17 cellular contexts compared by ENCODE assay signal in the genomic region with DNA sequence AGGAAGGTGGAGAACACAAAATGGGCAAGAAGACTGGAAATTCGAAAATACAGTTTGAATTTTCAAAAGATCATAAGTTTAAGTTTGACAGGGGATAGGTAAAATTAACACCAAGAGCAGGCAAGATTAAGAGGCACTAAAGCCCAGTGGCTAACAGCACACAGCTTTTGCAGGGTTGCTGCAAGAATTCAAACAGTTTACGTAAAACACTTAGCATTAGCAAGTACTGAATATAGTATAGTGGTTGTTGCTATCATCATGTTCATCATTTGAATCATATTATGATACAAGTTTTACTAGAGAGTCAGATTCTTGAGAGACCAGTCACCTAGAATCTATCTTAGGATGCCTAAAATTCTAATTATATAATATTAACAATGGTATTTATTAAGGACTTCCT.
DNase-seq lines count a peak whose midpoint lies in the region; ATAC-seq and TF ChIP-seq lines count a peak whose summit lies in the region.
"Had no signal": no experiment of that assay in that cellular context is flagged by ENCODE, and none has a peak within 500 bp of the region (broad histone marks: within the 10 kb centered on the region; RNA-seq: fewer than 3 reads in every experiment).

No MANE protein-coding gene starts in this region.

- WGBS in trophoblast cell (ENCODE audit: extremely low coverage, insufficient coverage, insufficient read length) = no CpG with 5 or more reads among the region's 2 CpGs
- WGBS in heart left ventricle, 4 donors = 67 to 80% (median 79%) methylated on average over 2 of the region's 2 CpGs

- peak overlapping the region; percentile 46 for H3K27ac Mint-ChIP-seq in Caco-2 (ENCODE audit: unreplicated experiment)
- H3K27ac Mint-ChIP-seq: B cell; CD4-positive, alpha-beta T cell; HFFc6 had no signal

- BruUV-seq in Caco-2 (replicated peaks; lab: Mats Ljungman, UMichigan) = no TSS peak

- H3K36me3 ChIP-seq in Caco-2 (ENCODE audit: control insufficient read depth, insufficient read depth, low read length) (no peaks in the 10 kb centered on the region), RWPE2 (ENCODE audit: low read depth) (no peaks in the 10 kb centered on the region; the same call in 1 of the 2 replicates), trophoblast cell (ENCODE audit: control insufficient read depth in 1 of 2, insufficient read depth in 2 of 2, low read length in 2 of 2) (no peaks in the 10 kb centered on the region), heart left ventricle (no peaks in the 10 kb centered on the region), uterus (no peaks in the 10 kb centered on the region)

- H3K9me3 Mint-ChIP-seq in Caco-2 (ENCODE audit: unreplicated experiment) = no peaks in the 10 kb centered on the region
- H3K9me3 Mint-ChIP-seq: CD4-positive, alpha-beta T cell; HFFc6 had no signal

- H3K9ac ChIP-seq in trophoblast cell (ENCODE audit: low read length) = no peak overlapping the region

- no peak overlapping the region for H4K12ac ChIP-seq in trophoblast cell (ENCODE audit: low read depth, low read length)

- peaks cover 7% of the 10 kb centered on the region for H3K4me1 Mint-ChIP-seq in Caco-2 (ENCODE audit: low read depth, unreplicated experiment)

- H3K9me3 ChIP-seq in Caco-2 (no peaks in the 10 kb centered on the region), RWPE2 (ENCODE audit: severe bottlenecking) (no peaks in the 10 kb centered on the region), trophoblast cell (ENCODE audit: insufficient read depth, low read depth, low read length) (no peaks in the 10 kb centered on the region), heart left ventricle (no peaks in the 10 kb centered on the region), uterus (no peaks in the 10 kb centered on the region)

- no peak for ATAC-seq in RWPE2 (ENCODE audit: low read depth)
- ATAC-seq in foreskin keratinocyte = peak; percentile 17
- ATAC-seq in heart left ventricle = no peak
- ATAC-seq: HepG2 had no signal

- no peak overlapping the region for H4K91ac ChIP-seq in trophoblast cell (ENCODE audit: low read depth, low read length)

- H3K27ac ChIP-seq in RWPE2 (ENCODE audit: poor library complexity, severe bottlenecking) (peak overlapping the region; percentile 92), foreskin keratinocyte (no peak overlapping the region), trophoblast cell (ENCODE audit: low read depth, low read length) (no peak overlapping the region), heart left ventricle (no peak overlapping the region), uterus (no peak overlapping the region)

- no peak for DNase-seq in Caco-2
- no peak for DNase-seq in RWPE2 (ENCODE audit: low spot score)
- DNase-seq in foreskin keratinocyte = no peak
- DNase-seq in trophoblast cell = peak; percentile 55 to 80
- DNase-seq in DMS 273 (lab: John Stamatoyannopoulos, UW; ENCODE audit: unreplicated experiment) = no peak
- DNase-seq in heart left ventricle = no peak
- DNase-seq in iPS-NIHi11 (ENCODE audit: low spot score) = no peak
- no peak for DNase-seq in uterus
- DNase-seq: C1 segment of cervical spinal cord; CD4-positive, alpha-beta T cell; DMS153; DND-41; GF-D8; HCEC 1CT; HFFc6 had no signal

- H3K36me3 Mint-ChIP-seq in Caco-2 (ENCODE audit: insufficient read depth, unreplicated experiment) = no peaks in the 10 kb centered on the region

- H3K23ac ChIP-seq in trophoblast cell (ENCODE audit: low read length) = no peak overlapping the region

- H3K27me3 Mint-ChIP-seq in Caco-2 (ENCODE audit: insufficient read depth, unreplicated experiment) = no peaks in the 10 kb centered on the region
- H3K27me3 Mint-ChIP-seq: B cell; CD4-positive, alpha-beta T cell had no signal

- H3K4me3 Mint-ChIP-seq in Caco-2 (ENCODE audit: unreplicated experiment) = no peak overlapping the region
- H3K4me3 Mint-ChIP-seq: B cell; CD4-positive, alpha-beta T cell; HFFc6 had no signal

- POLR2A ChIA-PET in Caco-2 (lab: Charles Lee) = no interaction called here

- no peak overlapping the region for H2BK120ac ChIP-seq in trophoblast cell (ENCODE audit: insufficient read depth, low read length, poor library complexity)

- H2AK5ac ChIP-seq in trophoblast cell (ENCODE audit: low read length) = no peak overlapping the region

- no peak overlapping the region for H3K14ac ChIP-seq in trophoblast cell (ENCODE audit: low read length)

- TF ChIP-seq POLR2A in heart left ventricle (IDR thresholded peaks at IDR 0.05) (no peak), uterus (IDR thresholded peaks at IDR 0.05) (no peak)

- H3K79me1 ChIP-seq in trophoblast cell (ENCODE audit: low read length) = peaks cover 2% of the 10 kb centered on the region

- H2AFZ ChIP-seq in trophoblast cell (ENCODE audit: insufficient read depth, low read length, poor library complexity) = no peak overlapping the region

- peaks cover 2% of the 10 kb centered on the region for H3K79me2 ChIP-seq in trophoblast cell (ENCODE audit: control insufficient read depth, insufficient read depth, low read length, poor library complexity)

- H4K8ac ChIP-seq in trophoblast cell (ENCODE audit: low read depth, low read length) = no peak overlapping the region

- TF ChIP-seq CTCF in Caco-2 (IDR thresholded peaks at IDR 0.05; ENCODE audit: insufficient read depth in 1 of 2, low read depth in 1 of 2, low read length in 1 of 2, severe bottlenecking in 1 of 2, unreplicated experiment in 1 of 2) (no peak), RWPE2 (IDR thresholded peaks at IDR 0.05; ENCODE audit: poor library complexity, severe bottlenecking) (no peak), foreskin keratinocyte (conservative IDR thresholded peaks at IDR 0.05) (no peak), heart left ventricle (IDR thresholded peaks at IDR 0.05) (no peak), uterus (IDR thresholded peaks at IDR 0.05) (no peak)

- no peaks in the 10 kb centered on the region for H3K27me3 ChIP-seq in Caco-2 (replicated peaks; ENCODE audit: control insufficient read depth, insufficient read depth, low read length)
- no peaks in the 10 kb centered on the region for H3K27me3 ChIP-seq in RWPE2 (ENCODE audit: insufficient read depth, poor library complexity, severe bottlenecking)
- no peaks in the 10 kb centered on the region for H3K27me3 ChIP-seq in foreskin keratinocyte
- no peaks in the 10 kb centered on the region for H3K27me3 ChIP-seq in trophoblast cell (ENCODE audit: insufficient read depth, low read length)
- no peaks in the 10 kb centered on the region for H3K27me3 ChIP-seq in heart left ventricle
- no peaks in the 10 kb centered on the region for H3K27me3 ChIP-seq in uterus

- H3K4ac ChIP-seq in trophoblast cell (ENCODE audit: low read depth, low read length) = no peak overlapping the region

- H3K4me1 ChIP-seq in Caco-2 (peaks cover 14% of the 10 kb centered on the region), RWPE2 (ENCODE audit: insufficient read depth, poor library complexity, severe bottlenecking) (peaks cover 42% of the 10 kb centered on the region), foreskin keratinocyte (peaks cover 35% of the 10 kb centered on the region), trophoblast cell (ENCODE audit: control insufficient read depth in 1 of 2, insufficient read depth in 2 of 2, low read length in 2 of 2) (peaks cover 4 to 7% of the 10 kb centered on the region in 2 experiments), heart left ventricle (peaks cover 0 to 21% (median 4%) of the 10 kb centered on the region in 12 donors), uterus (no peaks in the 10 kb centered on the region)

- H3K18ac ChIP-seq in trophoblast cell (ENCODE audit: low read length) = no peak overlapping the region

- H2BK12ac ChIP-seq in trophoblast cell (ENCODE audit: low read length) = no peak overlapping the region

- no peak overlapping the region for H3K4me3 ChIP-seq in Caco-2 (ENCODE audit: low read depth, low read length)
- H3K4me3 ChIP-seq in RWPE2 (ENCODE audit: severe bottlenecking) = no peak overlapping the region
- H3K4me3 ChIP-seq in trophoblast cell (ENCODE audit: low read depth, low read length) = no peak overlapping the region
- H3K4me3 ChIP-seq in heart left ventricle = no peak overlapping the region
- no peak overlapping the region for H3K4me3 ChIP-seq in uterus

- no peak overlapping the region for H2BK5ac ChIP-seq in trophoblast cell (ENCODE audit: low read depth, low read length, poor library complexity)

- intact Hi-C loops in Caco-2 (cut with micrococcal nuclease; ENCODE audit: unreplicated experiment) (no loop called here), heart left ventricle (cut with DNase I) (loop anchor here in 1 of 10 donors (10.0 kb wide), 1 partner anchor 48 kb away; no protein-coding TSS in a partner anchor), uterus (cut with DNase I; ENCODE audit: low total_unique reads) (no loop called here)

- CTCF ChIA-PET in Caco-2 (lab: Charles Lee) = no interaction called here

- no peak overlapping the region for H3K4me2 ChIP-seq in trophoblast cell (ENCODE audit: low read length)

Comparison
In these comparisons a context has a peak if more than half of its experiments do, and no peak if none do; other contexts are left out.
1. DNase-seq: peak in trophoblast cell (2 of 2); none in Caco-2 (0 of 2), RWPE2 (single experiment), foreskin keratinocyte (0 of 2), DMS 273 (single experiment), heart left ventricle (0 of 5), iPS-NIHi11 (single experiment) and uterus (0 of 2).